8 cellular contexts compared by ENCODE assay signal in the genomic region with DNA sequence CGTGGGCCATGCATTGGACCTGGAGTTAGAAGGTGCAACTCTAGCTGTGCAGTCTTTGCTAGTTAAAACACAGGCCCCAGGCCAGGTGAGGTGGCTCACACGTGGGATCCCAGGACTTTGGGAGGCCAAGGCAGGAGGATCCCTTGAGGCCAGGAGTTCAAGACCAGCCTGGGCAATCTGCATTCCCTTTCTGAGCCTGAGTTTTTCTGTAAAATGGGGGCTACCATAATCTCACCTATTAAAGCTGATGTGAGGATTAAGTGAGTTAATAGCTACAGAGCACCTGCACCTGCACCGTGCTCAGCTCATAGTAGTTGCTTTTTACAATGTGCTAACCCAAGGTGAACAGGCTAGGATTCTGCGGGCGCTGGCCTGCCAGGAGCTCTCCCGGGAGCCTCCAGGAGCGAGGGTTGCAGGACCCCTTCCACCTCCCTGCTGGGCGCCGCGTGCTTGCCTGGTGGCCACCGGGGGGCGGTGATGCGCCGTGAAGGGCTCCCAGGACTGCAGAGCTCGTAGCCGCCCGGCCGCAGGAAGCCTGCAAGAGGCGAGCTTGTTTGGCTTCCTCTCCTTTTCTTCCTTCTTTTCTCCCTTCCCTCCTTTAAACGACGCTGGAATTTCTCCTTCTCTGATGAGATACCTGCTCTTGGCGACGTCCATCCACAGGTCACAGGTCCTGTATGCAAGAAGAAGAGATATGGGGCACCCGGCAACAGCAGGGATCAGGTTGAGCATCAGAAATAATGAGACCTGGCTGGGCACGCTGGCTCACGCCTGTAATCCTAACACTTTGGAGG.
DNase-seq lines count a peak whose midpoint lies in the region; ATAC-seq and TF ChIP-seq lines count a peak whose summit lies in the region.

No MANE protein-coding gene starts in this region.

- no peak overlapping the region for H3K27ac Mint-ChIP-seq in activated naive CD8-positive, alpha-beta T cell treated with anti-CD3 and anti-CD28 coated beads, Interleukin-2, amount 50 U/mL, for 24 hours

- no peak overlapping the region for H3K27ac ChIP-seq in iPS DF 6.9 (ENCODE audit: low read length)

- H3K36me3 ChIP-seq in iPS DF 6.9 (ENCODE audit: control insufficient read depth, insufficient read depth, low read length), result no peaks in the 10 kb centered on the region

- H3K9me3 Mint-ChIP-seq in activated naive CD8-positive, alpha-beta T cell treated with anti-CD3 and anti-CD28 coated beads, Interleukin-2, amount 50 U/mL, for 24 hours, result peaks cover 10% of the 10 kb centered on the region

- no peaks in the 10 kb centered on the region for H3K27me3 ChIP-seq in iPS DF 6.9 (ENCODE audit: control insufficient read depth, insufficient read depth, low read length)

- TF ChIP-seq CTCF in HFF-Myc (IDR thresholded peaks at IDR 0.05; ENCODE audit: low read depth, low read length, missing control alignments), result peak; percentile 83

- H3K27me3 Mint-ChIP-seq in activated naive CD8-positive, alpha-beta T cell treated with anti-CD3 and anti-CD28 coated beads, Interleukin-2, amount 50 U/mL, for 24 hours, result peaks cover 3% of the 10 kb centered on the region

- H3K4me3 Mint-ChIP-seq in activated naive CD8-positive, alpha-beta T cell treated with anti-CD3 and anti-CD28 coated beads, Interleukin-2, amount 50 U/mL, for 24 hours, result no peak overlapping the region

- no CpG with 5 or more reads among the region's 26 CpGs for WGBS in iPS DF 6.9 (ENCODE audit: insufficient coverage, insufficient read length)

- H3K9me3 ChIP-seq in iPS DF 6.9 (ENCODE audit: control insufficient read depth, insufficient read depth, low read length), result no peaks in the 10 kb centered on the region

- peak; percentile 84 for ATAC-seq in activated naive CD8-positive, alpha-beta T cell treated with anti-CD3 and anti-CD28 coated beads, Interleukin-2, amount 50 U/mL, for 24 hours

- DNase-seq in AG08395 (ENCODE audit: low spot score) (peak; percentile 86), HFF-Myc (ENCODE audit: extremely low read depth, low read depth) (peak; percentile 25), T follicular helper cell (ENCODE audit: low read depth) (peak; percentile 14), iPS DF 6.9 (ENCODE audit: low read depth, low spot score) (peak; percentile 61), COR-L47 (lab: John Stamatoyannopoulos, UW) (no peak), GOT3 (lab: John Stamatoyannopoulos, UW) (no peak)
- DNase-seq in activated naive CD8-positive, alpha-beta T cell treated with anti-CD3 and anti-CD28 coated beads, Interleukin-2, amount 50 U/mL, for 24 hours, result peak; percentile 77
- peak; percentile 24 to 65 for DNase-seq in stimulated activated CD4-positive, alpha-beta T cell treated with anti-CD3 and anti-CD28 coated beads, Interleukin-1b, Interleukin-23, amount 100 ng/mL, for 4 hours (ENCODE audit: low read depth in 2 of 2)

- H3K36me3 Mint-ChIP-seq in activated naive CD8-positive, alpha-beta T cell treated with anti-CD3 and anti-CD28 coated beads, Interleukin-2, amount 50 U/mL, for 24 hours (ENCODE audit: low read depth), result peaks cover 6% of the 10 kb centered on the region

- no peaks in the 10 kb centered on the region for H3K4me1 Mint-ChIP-seq in activated naive CD8-positive, alpha-beta T cell treated with anti-CD3 and anti-CD28 coated beads, Interleukin-2, amount 50 U/mL, for 24 hours

- H3K4me3 ChIP-seq in HFF-Myc (replicated peaks; ENCODE audit: low read depth, low read length) (no peak overlapping the region), iPS DF 6.9 (ENCODE audit: low read length) (no peak overlapping the region)

- H3K4me1 ChIP-seq in iPS DF 6.9 (ENCODE audit: control insufficient read depth, insufficient read depth, low read length), result no peaks in the 10 kb centered on the region

Comparison
In these comparisons a context has a peak if more than half of its experiments do, and no peak if none do; other contexts are left out.
1. DNase-seq: peak in AG08395 (single experiment), HFF-Myc (single experiment), T follicular helper cell (single experiment), activated naive CD8-positive, alpha-beta T cell treated with anti-CD3 and anti-CD28 coated beads, Interleukin-2, amount 50 U/mL, for 24 hours (single experiment), iPS DF 6.9 (single experiment) and stimulated activated CD4-positive, alpha-beta T cell treated with anti-CD3 and anti-CD28 coated beads, Interleukin-1b, Interleukin-23, amount 100 ng/mL, for 4 hours (2 of 2); none in COR-L47 (single experiment) and GOT3 (single experiment).